In the genomic region with DNA sequence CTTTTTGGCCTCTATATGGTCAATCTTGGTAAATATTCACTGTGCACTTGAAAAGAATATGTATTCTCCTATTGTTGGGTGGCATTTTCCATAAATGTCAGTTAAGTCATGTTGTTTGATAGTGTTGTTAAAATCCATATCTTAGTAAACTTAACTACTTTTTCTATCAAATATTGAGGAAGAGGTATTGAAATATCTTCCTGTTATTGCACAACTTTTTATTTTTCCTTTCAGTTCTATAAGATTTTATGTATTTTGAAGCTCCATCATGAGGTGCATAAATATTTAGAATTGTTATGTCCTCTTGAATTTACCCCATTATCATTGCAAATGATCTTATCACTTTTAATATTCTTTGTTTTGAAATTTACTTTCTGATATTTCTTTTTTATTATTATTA, we compare ENCODE assay signal across 11 cellular contexts. TPM values are rescaled to one million over a fixed set of nuclear protein-coding genes. Genes with fewer than 3 reads are reported as not detected.
"Had no signal": no experiment of that assay in that cellular context is flagged by ENCODE, and none has a peak within 500 bp of the region (broad histone marks: within the 10 kb centered on the region; RNA-seq: fewer than 3 reads in every experiment).

No MANE protein-coding gene starts in this region.

- H3K4me3 ChIP-seq: GM23248, HAP-1 had no signal

- ATAC-seq: HCT116 had no signal

- H3K36me3 ChIP-seq: HAP-1 had no signal

- H2AFZ ChIP-seq: GM23248 had no signal

- H3K4me1 ChIP-seq: HAP-1 had no signal

- H3K9me3 ChIP-seq: HAP-1 had no signal

- H3K9ac ChIP-seq: GM23248 had no signal

- DNase-seq: GM23248, GOT3, H7, HFFc6, KG1 had no signal

- H3K27ac ChIP-seq: GM23248, HL-60 had no signal

RNA-seq across cellular contexts. Expression of a gene that starts 3.4 kb away (rescaled TPM):
- total RNA-seq: GM23248, H4, H7, HFFc6, HT1080 had no signal
- polyA plus RNA-seq: GM23248, IgD-negative memory B cell had no signal
